Comparison of ENCODE assay signal across 8 cellular contexts in genomic region chr6:27608916-27609883, GRCh38.
DNase-seq lines count a peak whose midpoint lies in the region; ATAC-seq, FAIRE-seq and TF ChIP-seq lines count a peak whose summit lies in the region.

No MANE protein-coding gene starts in this region.

- ATAC-seq in HepG2: peak; percentile 31; the same call in 2 of the 3 replicates
- ATAC-seq in GM18909 (IDR thresholded peaks at IDR 0.05; ENCODE audit: poor library complexity, unreplicated experiment): no peak
- no peak for ATAC-seq in GM21529 (IDR thresholded peaks at IDR 0.05; ENCODE audit: unreplicated experiment)

- H3K9me3 ChIP-seq in ES-I3 (ENCODE audit: control insufficient read depth, insufficient read depth, low read length) (no peaks in the 10 kb centered on the region), HepG2 (ENCODE audit: low read length) (no peaks in the 10 kb centered on the region)

- POLR2A ChIA-PET in HepG2 (lab: Yijun Ruan, JAX): interaction anchor here (1.1 kb wide), 1 partner anchor 284 kb away, joined by 3 read pairs; a partner anchor contains a TSS

- no peak overlapping the region for H3K27ac ChIP-seq in HepG2 (ENCODE audit: extremely low read length, insufficient read depth, low read length)

- no peaks in the 10 kb centered on the region for H4K20me1 ChIP-seq in HepG2 (ENCODE audit: insufficient read depth, low read length)

- no peak overlapping the region for H3K4me2 ChIP-seq in HepG2 (ENCODE audit: low read depth, low read length)

- 28% methylated on average over 8 of the region's 8 CpGs for WGBS in HepG2 (ENCODE audit: low lambda C conversion rate)

- H3K4me3 ChIP-seq in WI38 (ENCODE audit: low read depth, low read length) (no peak overlapping the region), HepG2 (replicated peaks in 1 of 3; ENCODE audit: insufficient read depth in 1 of 3, low read depth in 2 of 3, low read length in 3 of 3) (no peak overlapping the region)

- peak; percentile 87 for FAIRE-seq in HepG2 (lab: Jason Lieb, UNC)

- intact Hi-C loops in HepG2 (cut with micrococcal nuclease; ENCODE audit: unreplicated experiment): loop anchor here (1.0 to 5.0 kb wide), 4 partner anchors 91 to 421 kb away; partner anchors contain the start of gene POM121L2

- no peaks in the 10 kb centered on the region for H3K27me3 ChIP-seq in HepG2 (ENCODE audit: control insufficient read depth in 1 of 2, insufficient read depth in 2 of 2, low read length in 2 of 2)

- no TSS peak for BruUV-seq in HepG2 (replicated peaks; lab: Mats Ljungman, UMichigan)

- CTCF ChIA-PET in HepG2 (lab: Yijun Ruan, JAX; ENCODE audit: low intra/inter-chr PET ratio, low total read pairs): interaction anchor here (0.8 to 3.2 kb wide), 5 partner anchors 91 to 447 kb away, joined by 3 to 21 read pairs (median 8); partner anchors contain the start of gene POM121L2

- peak; percentile 47; the same call in 1 of the 2 replicates for TF ChIP-seq RAD21 in HepG2 (CRISPR knock-in tag; IDR thresholded peaks at IDR 0.05)

- no peaks in the 10 kb centered on the region for H3K36me3 ChIP-seq in ES-I3 (ENCODE audit: insufficient read depth, low read length)
- H3K36me3 ChIP-seq in HepG2 (replicated peaks in 1 of 2; ENCODE audit: control insufficient read depth in 1 of 2, insufficient read depth in 2 of 2, low read length in 2 of 2): no peaks in the 10 kb centered on the region

- H2AFZ ChIP-seq in HepG2 (ENCODE audit: low read length): no peak overlapping the region

- no peak for TF ChIP-seq EP300 in HepG2 (IDR thresholded peaks at IDR 0.05; ENCODE audit: low read depth in 2 of 2, low read length in 2 of 2)
- no peak for TF ChIP-seq EP300 in HepG2 (CRISPR knock-in tag; IDR thresholded peaks at IDR 0.05; ENCODE audit: borderline replicate concordance)

- in situ Hi-C loops in KBM-7 (cut with MboI; ENCODE audit: low pct_unique_long_range_greater_than_20kb, low sequenced_read_pairs) (no loop called here), HepG2 (cut with HindIII; ENCODE audit: extremely low pct_ligation_motif_present, low pct_unique_long_range_greater_than_20kb) (loop anchor here (25.0 kb wide), 1 partner anchor 97 kb away; no protein-coding TSS in a partner anchor)

- 0 out of 2 replicates have a peak, but pooled peaks cover 5% of the 10 kb centered on the region for H3K4me1 ChIP-seq in ES-I3 (ENCODE audit: insufficient read depth, low read length)
- peaks cover 31% of the 10 kb centered on the region for H3K4me1 ChIP-seq in HepG2 (ENCODE audit: insufficient read depth, low read length)

- TF ChIP-seq CTCF in WI38 (IDR thresholded peaks at IDR 0.05; ENCODE audit: low read depth, low read length): peak; percentile 44; the same call in 1 of the 2 replicates
- peak; percentile 85 for TF ChIP-seq CTCF in HepG2 (CRISPR knock-in tag; IDR thresholded peaks at IDR 0.05)

- H3K79me2 ChIP-seq in HepG2 (ENCODE audit: insufficient read depth, low read length): no peaks in the 10 kb centered on the region

- DNase-seq in KBM-7 (peak; percentile 77), HepG2 (ENCODE audit: low spot score) (peak; percentile 61), medulla oblongata (ENCODE audit: extremely low spot score) (no peak)
- no peak for DNase-seq in activated CD8-positive, alpha-beta memory T cell treated with anti-CD3 and anti-CD28 coated beads, Interleukin-2, amount 50 U/mL, for 48 hours

- H3K9ac ChIP-seq in ES-I3 (ENCODE audit: low read depth, low read length) (0 out of 2 replicates have a peak overlapping the region, but pooled peaks have one; percentile 14), HepG2 (ENCODE audit: insufficient read depth, low read depth, low read length) (no peak overlapping the region)

- no peak for TF ChIP-seq POLR2A in HepG2 (IDR thresholded peaks at IDR 0.05; ENCODE audit: insufficient read depth in 1 of 2, low read depth in 2 of 2, low read length in 2 of 2)

TF ChIP-seq in HepG2, 621 proteins besides CTCF, POLR2A, EP300 and RAD21 (continues in another document):
- no peak for TF ChIP-seq MAF1 (CRISPR knock-in tag; IDR thresholded peaks at IDR 0.05; ENCODE audit: borderline replicate concordance)
- 0 out of 2 replicates have a peak, but pooled peaks have one; percentile 24 for TF ChIP-seq TARDBP (CRISPR knock-in tag; IDR thresholded peaks at IDR 0.05)
- peak; percentile 78 for TF ChIP-seq SMC3 (IDR thresholded peaks at IDR 0.05; ENCODE audit: low read length)
- peak; percentile 27; the same call in 1 of the 2 replicates for TF ChIP-seq ZSCAN25 (CRISPR knock-in tag; IDR thresholded peaks at IDR 0.05)
- TF ChIP-seq, protein P1, sequence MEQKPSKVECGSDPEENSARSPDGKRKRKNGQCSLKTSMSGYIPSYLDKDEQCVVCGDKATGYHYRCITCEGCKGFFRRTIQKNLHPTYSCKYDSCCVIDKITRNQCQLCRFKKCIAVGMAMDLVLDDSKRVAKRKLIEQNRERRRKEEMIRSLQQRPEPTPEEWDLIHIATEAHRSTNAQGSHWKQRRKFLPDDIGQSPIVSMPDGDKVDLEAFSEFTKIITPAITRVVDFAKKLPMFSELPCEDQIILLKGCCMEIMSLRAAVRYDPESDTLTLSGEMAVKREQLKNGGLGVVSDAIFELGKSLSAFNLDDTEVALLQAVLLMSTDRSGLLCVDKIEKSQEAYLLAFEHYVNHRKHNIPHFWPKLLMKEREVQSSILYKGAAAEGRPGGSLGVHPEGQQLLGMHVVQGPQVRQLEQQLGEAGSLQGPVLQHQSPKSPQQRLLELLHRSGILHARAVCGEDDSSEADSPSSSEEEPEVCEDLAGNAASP (CRISPR knock-in tag; IDR thresholded peaks at IDR 0.05; ENCODE audit: borderline replicate concordance): no peak
- TF ChIP-seq, protein P2, sequence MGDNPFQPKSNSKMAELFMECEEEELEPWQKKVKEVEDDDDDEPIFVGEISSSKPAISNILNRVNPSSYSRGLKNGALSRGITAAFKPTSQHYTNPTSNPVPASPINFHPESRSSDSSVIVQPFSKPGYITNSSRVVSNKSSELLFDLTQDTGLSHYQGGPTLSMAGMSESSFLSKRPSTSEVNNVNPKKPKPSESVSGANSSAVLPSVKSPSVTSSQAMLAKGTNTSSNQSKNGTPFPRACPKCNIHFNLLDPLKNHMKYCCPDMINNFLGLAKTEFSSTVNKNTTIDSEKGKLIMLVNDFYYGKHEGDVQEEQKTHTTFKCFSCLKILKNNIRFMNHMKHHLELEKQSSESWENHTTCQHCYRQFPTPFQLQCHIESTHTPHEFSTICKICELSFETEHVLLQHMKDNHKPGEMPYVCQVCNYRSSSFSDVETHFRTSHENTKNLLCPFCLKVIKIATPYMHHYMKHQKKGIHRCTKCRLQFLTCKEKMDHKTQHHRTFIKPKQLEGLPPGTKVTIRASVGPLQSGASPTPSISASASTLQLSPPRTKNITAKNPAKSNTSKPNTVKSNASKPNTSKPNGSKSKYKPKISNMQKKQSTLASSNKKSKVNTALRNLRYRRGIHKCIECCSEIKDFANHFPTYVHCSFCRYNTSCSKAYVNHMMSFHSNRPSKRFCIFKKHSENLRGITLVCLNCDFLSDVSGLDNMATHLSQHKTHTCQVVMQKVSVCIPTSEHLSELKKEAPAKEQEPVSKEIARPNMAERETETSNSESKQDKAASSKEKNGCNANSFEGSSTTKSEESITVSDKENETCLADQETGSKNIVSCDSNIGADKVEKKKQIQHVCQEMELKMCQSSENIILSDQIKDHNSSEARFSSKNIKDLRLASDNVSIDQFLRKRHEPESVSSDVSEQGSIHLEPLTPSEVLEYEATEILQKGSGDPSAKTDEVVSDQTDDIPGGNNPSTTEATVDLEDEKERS (CRISPR knock-in tag; IDR thresholded peaks at IDR 0.05): 0 out of 2 replicates have a peak, but pooled peaks have one; percentile 40
- TF ChIP-seq HMGXB4 (CRISPR knock-in tag; IDR thresholded peaks at IDR 0.05; ENCODE audit: borderline replicate concordance in 1 of 2, low read depth in 1 of 2): peak; percentile 68 to 71; a peak in 3 of 4 replicates
- no peak for TF ChIP-seq RFX3 (CRISPR knock-in tag; IDR thresholded peaks at IDR 0.05)
- TF ChIP-seq ELF1 (CRISPR knock-in tag; IDR thresholded peaks at IDR 0.05): peak; percentile 56; the same call in 1 of the 2 replicates
- TF ChIP-seq SP4 (CRISPR knock-in tag; IDR thresholded peaks at IDR 0.05): no peak
- TF ChIP-seq, protein P3, sequence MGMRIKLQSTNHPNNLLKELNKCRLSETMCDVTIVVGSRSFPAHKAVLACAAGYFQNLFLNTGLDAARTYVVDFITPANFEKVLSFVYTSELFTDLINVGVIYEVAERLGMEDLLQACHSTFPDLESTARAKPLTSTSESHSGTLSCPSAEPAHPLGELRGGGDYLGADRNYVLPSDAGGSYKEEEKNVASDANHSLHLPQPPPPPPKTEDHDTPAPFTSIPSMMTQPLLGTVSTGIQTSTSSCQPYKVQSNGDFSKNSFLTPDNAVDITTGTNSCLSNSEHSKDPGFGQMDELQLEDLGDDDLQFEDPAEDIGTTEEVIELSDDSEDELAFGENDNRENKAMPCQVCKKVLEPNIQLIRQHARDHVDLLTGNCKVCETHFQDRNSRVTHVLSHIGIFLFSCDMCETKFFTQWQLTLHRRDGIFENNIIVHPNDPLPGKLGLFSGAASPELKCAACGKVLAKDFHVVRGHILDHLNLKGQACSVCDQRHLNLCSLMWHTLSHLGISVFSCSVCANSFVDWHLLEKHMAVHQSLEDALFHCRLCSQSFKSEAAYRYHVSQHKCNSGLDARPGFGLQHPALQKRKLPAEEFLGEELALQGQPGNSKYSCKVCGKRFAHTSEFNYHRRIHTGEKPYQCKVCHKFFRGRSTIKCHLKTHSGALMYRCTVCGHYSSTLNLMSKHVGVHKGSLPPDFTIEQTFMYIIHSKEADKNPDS (CRISPR knock-in tag; IDR thresholded peaks at IDR 0.05): no peak
- TF ChIP-seq KAT8 (CRISPR knock-in tag; IDR thresholded peaks at IDR 0.05): no peak
- TF ChIP-seq ZNF749 (CRISPR knock-in tag; IDR thresholded peaks at IDR 0.05; ENCODE audit: borderline replicate concordance): no peak
- no peak for TF ChIP-seq CHCHD3 (CRISPR knock-in tag; IDR thresholded peaks at IDR 0.05)
- TF ChIP-seq POLR2AphosphoS5 (IDR thresholded peaks at IDR 0.05; ENCODE audit: low read depth, low read length): no peak

Comparison
In these comparisons a context has a peak if more than half of its experiments do, and no peak if none do; other contexts are left out.
1. DNase-seq: peak in KBM-7 (single experiment) and HepG2 (single experiment); none in activated CD8-positive, alpha-beta memory T cell treated with anti-CD3 and anti-CD28 coated beads, Interleukin-2, amount 50 U/mL, for 48 hours (single experiment) and medulla oblongata (single experiment).